Comparison of ENCODE assay signal across 4 cellular contexts in genomic region chr5:154344461-154344860, GRCh38.
"Had no signal": no experiment of that assay in that cellular context is flagged by ENCODE, and none has a peak within 500 bp of the region (broad histone marks: within the 10 kb centered on the region; RNA-seq: fewer than 3 reads in every experiment).

No MANE protein-coding gene starts in this region.

- H3K4me3 Mint-ChIP-seq: GM23338, H9 had no signal

- H3K9me3 Mint-ChIP-seq: GM23338, H9 had no signal

- H3K4me1 Mint-ChIP-seq: GM23338 had no signal

- H3K4me2 ChIP-seq: GM23338 had no signal

- H3K27ac Mint-ChIP-seq: GM23338 had no signal

- DNase-seq: H9, HCEC 1CT, IMR-90 had no signal

- H3K4me3 ChIP-seq: GM23338 had no signal

- ATAC-seq: GM23338 had no signal

- H2AFZ ChIP-seq: GM23338 had no signal
